ENCODE assay signal across 13 cellular contexts in genomic region chr19:50551713-50552187, GRCh38. TPM values are rescaled to one million over a fixed set of nuclear protein-coding genes. Genes with fewer than 3 reads are reported as not detected.
DNase-seq lines count a peak whose midpoint lies in the region; ATAC-seq and TF ChIP-seq lines count a peak whose summit lies in the region.
"Had no signal": no experiment of that assay in that cellular context is flagged by ENCODE, and none has a peak within 500 bp of the region (broad histone marks: within the 10 kb centered on the region; RNA-seq: fewer than 3 reads in every experiment).

No MANE protein-coding gene starts in this region.

- H3K36me3 ChIP-seq in HUES6 (ENCODE audit: control insufficient read depth, insufficient read depth, low read length) (no peaks in the 10 kb centered on the region), iPS-20b (ENCODE audit: insufficient read depth, low read depth, low read length) (no peaks in the 10 kb centered on the region), sigmoid colon (no peaks in the 10 kb centered on the region)

- peaks cover 76% of the 10 kb centered on the region for H3K4me1 Mint-ChIP-seq in brain
- H3K4me1 Mint-ChIP-seq: activated naive CD8-positive, alpha-beta T cell treated with anti-CD3 and anti-CD28 coated beads for 36 hours had no signal

- H3K9me3 ChIP-seq in HUES6 (ENCODE audit: control insufficient read depth, insufficient read depth, low read depth, low read length) (no peaks in the 10 kb centered on the region), iPS-20b (ENCODE audit: insufficient read depth, low read depth, low read length) (peaks cover 39% of the 10 kb centered on the region), sigmoid colon (no peaks in the 10 kb centered on the region)

- 2 to 8% methylated on average over 23 of the region's 23 CpGs for WGBS in sigmoid colon, 2 donors

- H3K9me3 Mint-ChIP-seq in brain: peaks cover 0 to 79% (median 5%) of the 10 kb centered on the region in 5 experiments
- H3K9me3 Mint-ChIP-seq: activated naive CD8-positive, alpha-beta T cell treated with anti-CD3 and anti-CD28 coated beads for 36 hours had no signal

- H3K27me3 ChIP-seq in HUES6 (ENCODE audit: control insufficient read depth, insufficient read depth, low read length) (peaks cover 70% of the 10 kb centered on the region), iPS-20b (ENCODE audit: insufficient read depth, low read length) (peaks cover 59% of the 10 kb centered on the region), sigmoid colon (peaks cover 11 to 83% (median 55%) of the 10 kb centered on the region in 3 donors)

- H3K4me3 Mint-ChIP-seq in brain: peak overlapping the region in 4 of 5 experiments; percentile 83 to 94 (median 90)
- H3K4me3 Mint-ChIP-seq: activated naive CD8-positive, alpha-beta T cell treated with anti-CD3 and anti-CD28 coated beads for 36 hours had no signal

- peak overlapping the region in 4 of 5 experiments; percentile 95 to 99 (median 97) for H3K27ac Mint-ChIP-seq in brain
- H3K27ac Mint-ChIP-seq: activated naive CD8-positive, alpha-beta T cell treated with anti-CD3 and anti-CD28 coated beads for 36 hours; IgD-negative memory B cell had no signal

- H3K9ac ChIP-seq in HUES6 (ENCODE audit: low read length) (no peak overlapping the region), iPS-20b (ENCODE audit: low read depth, low read length) (peak overlapping the region; percentile 45; the same call in 1 of the 2 replicates)

- no peak for ATAC-seq in GM21515 (IDR thresholded peaks at IDR 0.05; ENCODE audit: unreplicated experiment)

- H3K27ac ChIP-seq in HUES6 (ENCODE audit: low read depth, low read length): no peak overlapping the region
- no peak overlapping the region for H3K27ac ChIP-seq in iPS-20b (ENCODE audit: low read length)
- H3K27ac ChIP-seq in sigmoid colon: no peak overlapping the region

- DNase-seq in superior temporal gyrus (ENCODE audit: extremely low spot score) (peak; percentile 81), sigmoid colon (no peak)
- DNase-seq in activated T-cell treated with anti-CD3 and anti-CD28 coated beads, Interleukin-2, amount 50 U/mL, for 48 hours: no peak
- DNase-seq: activated CD4-positive, alpha-beta T cell treated with anti-CD3 and anti-CD28 coated beads, Interleukin-2, amount 50 U/mL, for 48 hours; activated naive CD8-positive, alpha-beta T cell treated with anti-CD3 and anti-CD28 coated beads for 36 hours; NCI-H187; stimulated activated CD8-positive, alpha-beta memory T cell treated with anti-CD3 and anti-CD28 coated beads, Interleukin-4, amount 100 ng/mL, for 48 hours had no signal

- H3K4me3 ChIP-seq in HUES6 (ENCODE audit: low read depth, low read length): peak overlapping the region; percentile 75
- peak overlapping the region; percentile 64; the same call in 1 of the 2 replicates for H3K4me3 ChIP-seq in iPS-20b (ENCODE audit: low read length)
- H3K4me3 ChIP-seq in sigmoid colon: peak overlapping the region in 2 of 4 donors; percentile 11 to 19

- TF ChIP-seq EP300 in sigmoid colon (IDR thresholded peaks at IDR 0.05): no peak

- intact Hi-C loops in sigmoid colon (cut with DNase I): no loop called here

- peaks cover 10% of the 10 kb centered on the region for H3K36me3 Mint-ChIP-seq in brain
- H3K36me3 Mint-ChIP-seq: activated naive CD8-positive, alpha-beta T cell treated with anti-CD3 and anti-CD28 coated beads for 36 hours; IgD-negative memory B cell had no signal

- H3K4me1 ChIP-seq in HUES6 (ENCODE audit: control insufficient read depth, insufficient read depth, low read length) (peaks cover 8% of the 10 kb centered on the region), iPS-20b (ENCODE audit: insufficient read depth, low read length) (no peaks in the 10 kb centered on the region), sigmoid colon (peaks cover 0 to 15% (median 10%) of the 10 kb centered on the region in 4 donors)

- H3K27me3 Mint-ChIP-seq in brain: peaks cover 3% of the 10 kb centered on the region

- TF ChIP-seq POLR2A in sigmoid colon (IDR thresholded peaks at IDR 0.05): no peak

- no peak for TF ChIP-seq CTCF in brain (conservative IDR thresholded peaks at IDR 0.05)
- no peak for TF ChIP-seq CTCF in sigmoid colon (IDR thresholded peaks at IDR 0.05)

RNA-seq across cellular contexts. Expression of gene LRRC4B, which starts 16.5 kb away (rescaled TPM):
- polyA plus RNA-seq in brain (ENCODE audit: insufficient read depth, low read depth, low replicate concordance): 52.9 TPM
- 1 to 10 TPM; 2.2 to 2.7 (median 2.4) TPM for total RNA-seq in sigmoid colon
- 1 to 10 TPM in 1 of 3 donors, under 1 TPM in 1, not detected in 1; 0.23 to 2.8 TPM for polyA plus RNA-seq in sigmoid colon
- total RNA-seq: activated naive CD8-positive, alpha-beta T cell treated with anti-CD3 and anti-CD28 coated beads for 36 hours; T-helper 1 cell treated with Interleukin-12 subunit alpha and Interleukin-12 subunit beta and Interleukin-4 antibody, amounts not matched to agents 30 ng/mL and 1 ng/mL, for 36 hours had no signal
- polyA plus RNA-seq: IgD-negative memory B cell had no signal

RNA-seq across cellular contexts. Expression of gene ASPDH, which starts 38.0 kb away (rescaled TPM):
- 58.1 TPM for polyA plus RNA-seq in brain (ENCODE audit: insufficient read depth, low read depth, low replicate concordance)
- total RNA-seq in sigmoid colon: not detected
- not detected for polyA plus RNA-seq in sigmoid colon
- total RNA-seq: activated naive CD8-positive, alpha-beta T cell treated with anti-CD3 and anti-CD28 coated beads for 36 hours; T-helper 1 cell treated with Interleukin-12 subunit alpha and Interleukin-12 subunit beta and Interleukin-4 antibody, amounts not matched to agents 30 ng/mL and 1 ng/mL, for 36 hours had no signal
- polyA plus RNA-seq: IgD-negative memory B cell had no signal

RNA-seq across cellular contexts. Expression of gene JOSD2, which starts 40.8 kb away (rescaled TPM):
- polyA plus RNA-seq in brain (ENCODE audit: insufficient read depth, low read depth, low replicate concordance) (36.8 TPM), sigmoid colon (10 to 100 TPM; 55.3 to 85.1 (median 65.7) TPM)
- 10 to 100 TPM; 23.5 to 47.9 (median 33.7) TPM for total RNA-seq in sigmoid colon

Comparison
In these comparisons a context has a peak if more than half of its experiments do, and no peak if none do; other contexts are left out.
1. RNA of gene LRRC4B, which starts 16.5 kb away (polyA plus RNA-seq): 52.9 TPM in brain (single experiment); 0.23 to 2.8 TPM in sigmoid colon; every median in the first group is over 10 times any median in the second.
2. RNA of gene ASPDH, which starts 38.0 kb away (polyA plus RNA-seq): 58.1 TPM in brain (single experiment); not detected in sigmoid colon; every median in the first group is over 10 times any median in the second.